In the genomic region with DNA sequence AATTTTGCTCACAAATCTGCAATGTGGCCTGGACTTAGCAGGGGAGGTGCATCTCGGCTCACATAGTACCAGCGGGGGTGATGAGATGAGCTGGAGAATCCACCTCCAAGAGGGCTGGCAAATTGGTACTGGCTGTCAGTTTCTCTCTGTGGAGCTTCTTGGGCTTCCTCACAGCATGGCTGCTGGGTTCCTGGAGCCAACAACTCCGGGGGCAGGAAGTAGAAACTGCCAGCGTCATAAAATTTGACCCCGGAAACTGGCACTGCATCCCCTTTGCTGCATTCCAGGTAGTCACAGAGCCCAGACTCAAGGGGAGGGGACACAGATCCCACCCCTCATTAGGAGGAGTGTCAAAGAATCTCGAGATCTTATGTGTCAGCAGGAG, we compare ENCODE assay signal across 1 cellular context.
TF ChIP-seq lines count a peak whose summit lies in the region.

No MANE protein-coding gene starts in this region.

TF ChIP-seq in GM12878, 131 proteins besides CTCF, POLR2A, EP300 and RAD21 (continued from another document):
- TF ChIP-seq NKRF (conservative IDR thresholded peaks at IDR 0.05) = 0 out of 2 replicates have a peak, but pooled peaks have one; percentile 19
- no peak for TF ChIP-seq HDAC6 (IDR thresholded peaks at IDR 0.05; ENCODE audit: unreplicated experiment)
TF ChIP-seq in GM12878: peak in this region for 3.
